1 cellular context compared by ENCODE assay signal in genomic region chr1:90919900-90920299, GRCh38.
TF ChIP-seq lines count a peak whose summit lies in the region.

No MANE protein-coding gene starts in this region.

TF ChIP-seq in GM23338, 12 proteins besides CTCF, POLR2A, EP300 and RAD21 (continued from another document):
- TF ChIP-seq ZNF462 (CRISPR knock-in tag; IDR thresholded peaks at IDR 0.05) = no peak
- no peak for TF ChIP-seq ETS1 (IDR thresholded peaks at IDR 0.05)
